ENCODE assay signal across 15 cellular contexts in the genomic region with DNA sequence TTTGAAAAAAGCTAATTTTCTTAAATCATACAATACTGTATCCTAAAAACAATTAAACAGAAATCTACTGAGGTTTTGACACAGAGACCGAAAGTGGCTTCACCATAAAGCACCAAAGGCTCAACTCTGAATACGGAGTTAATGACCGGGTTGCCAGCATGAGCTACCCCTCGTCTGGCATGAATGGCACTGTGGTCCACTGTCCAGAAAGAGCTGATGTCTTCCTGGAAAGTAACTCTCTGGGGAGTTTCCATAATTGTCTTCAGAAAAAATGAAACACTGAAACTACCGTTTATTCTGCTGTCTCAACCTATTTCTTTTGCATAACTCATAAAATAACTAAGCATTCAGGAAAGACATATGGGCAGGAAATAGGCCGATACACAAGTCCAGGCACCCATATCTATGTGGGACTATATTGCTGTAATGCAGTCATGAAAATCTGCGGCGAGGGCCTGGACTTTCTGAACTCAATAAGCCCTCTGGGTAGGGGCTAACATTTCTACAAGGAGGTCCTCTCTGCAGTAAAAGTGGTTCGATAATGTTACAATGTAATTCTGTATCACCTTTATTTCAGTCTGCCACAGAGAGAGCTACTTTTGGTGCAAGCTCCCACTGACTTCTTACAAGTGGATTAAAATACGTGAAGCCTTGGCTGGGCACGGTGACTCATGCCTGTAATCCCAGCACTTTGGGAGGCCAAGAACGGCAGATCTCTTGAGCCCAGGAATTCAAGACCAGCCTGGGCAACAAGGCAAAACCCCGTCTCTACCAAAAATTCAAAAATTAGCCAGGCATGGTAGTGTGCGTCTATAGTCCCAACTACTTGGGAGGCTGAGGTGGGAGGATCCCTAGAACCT. TPM values are rescaled to one million over a fixed set of nuclear protein-coding genes. Genes with fewer than 3 reads are reported as not detected.
DNase-seq lines count a peak whose midpoint lies in the region; ATAC-seq, FAIRE-seq and TF ChIP-seq lines count a peak whose summit lies in the region.
"Had no signal": no experiment of that assay in that cellular context is flagged by ENCODE, and none has a peak within 500 bp of the region (broad histone marks: within the 10 kb centered on the region; RNA-seq: fewer than 3 reads in every experiment).

No MANE protein-coding gene starts in this region.

- TF ChIP-seq CTCF in GM12864 (IDR thresholded peaks at IDR 0.05; ENCODE audit: low read depth, low read length, missing control alignments) (no peak), psoas muscle (IDR thresholded peaks at IDR 0.05) (no peak), type B pancreatic cell (conservative IDR thresholded peaks at IDR 0.05) (no peak), pancreas (IDR thresholded peaks at IDR 0.05) (no peak), testis (IDR thresholded peaks at IDR 0.05) (no peak)

- intact Hi-C loops in psoas muscle (cut with DNase I): loop anchor here (5.0 kb wide), 2 partner anchors 43 to 92 kb away; no protein-coding TSS in a partner anchor
- intact Hi-C loops in pancreas (cut with DNase I): no loop called here
- intact Hi-C loops in testis (cut with DNase I; ENCODE audit: low total_unique reads): no loop called here

- DNase-seq in GM12864 (ENCODE audit: low read depth) (no peak), psoas muscle (peak in 1 of 2 donors; percentile 57), type B pancreatic cell (ENCODE audit: extremely low spot score, unreplicated experiment) (no peak), pancreas (no peak), testis (no peak)
- no peak for DNase-seq in activated CD4-positive, alpha-beta memory T cell treated with anti-CD3 and anti-CD28 coated beads, Interleukin-2, amount 10 ng/mL, durations not matched to agents 7 days and 5 days
- no peak for DNase-seq in NK-92 treated with Interleukin-12 subunit alpha and Interleukin-12 subunit beta, amount 100 ng/mL, for 24 hours (lab: John Stamatoyannopoulos, UW)
- DNase-seq: COR-L47; effector CD8-positive, alpha-beta T cell; glutamatergic neuron; NCI-H146; NCI-H774; SHP77 treated with DMSO at 0.1 percent for 48 hours; thyroid gland had no signal

- peaks cover 13% of the 10 kb centered on the region for H3K36me3 Mint-ChIP-seq in activated CD4-positive, alpha-beta memory T cell treated with anti-CD3 and anti-CD28 coated beads, Interleukin-2, amount 10 ng/mL, durations not matched to agents 7 days and 5 days (ENCODE audit: low read depth)
- H3K36me3 Mint-ChIP-seq in type B pancreatic cell: peaks cover 4% of the 10 kb centered on the region

- peaks cover 46% of the 10 kb centered on the region for H3K4me1 Mint-ChIP-seq in activated CD4-positive, alpha-beta memory T cell treated with anti-CD3 and anti-CD28 coated beads, Interleukin-2, amount 10 ng/mL, durations not matched to agents 7 days and 5 days
- H3K4me1 Mint-ChIP-seq in type B pancreatic cell (ENCODE audit: unreplicated experiment): peaks cover 13% of the 10 kb centered on the region

- H3K27ac Mint-ChIP-seq in activated CD4-positive, alpha-beta memory T cell treated with anti-CD3 and anti-CD28 coated beads, Interleukin-2, amount 10 ng/mL, durations not matched to agents 7 days and 5 days: peak overlapping the region; percentile 56
- H3K27ac Mint-ChIP-seq in type B pancreatic cell: no peak overlapping the region

- H3K36me3 ChIP-seq in psoas muscle (ENCODE audit: insufficient read depth in 1 of 2, low read depth in 1 of 2) (no peaks in the 10 kb centered on the region), pancreas (no peaks in the 10 kb centered on the region), testis (ENCODE audit: low read depth, missing control alignments) (no peaks in the 10 kb centered on the region)
- H3K36me3 ChIP-seq: thyroid gland had no signal

- H3K9me3 ChIP-seq in psoas muscle: no peaks in the 10 kb centered on the region
- no peaks in the 10 kb centered on the region for H3K9me3 ChIP-seq in pancreas
- H3K9me3 ChIP-seq in testis: no peaks in the 10 kb centered on the region
- H3K9me3 ChIP-seq: thyroid gland had no signal

- no peak for FAIRE-seq in pancreas (lab: Jason Lieb, UNC)

- ATAC-seq in HG02870 (IDR thresholded peaks at IDR 0.05; ENCODE audit: unreplicated experiment): peak; percentile 56
- peak; percentile 44 to 79 (median 69) for ATAC-seq in psoas muscle
- ATAC-seq in pancreas: no peak

- CTCF ChIA-PET in activated CD4-positive, alpha-beta memory T cell treated with anti-CD3 and anti-CD28 coated beads, Interleukin-2, amount 10 ng/mL, durations not matched to agents 7 days and 5 days (lab: Charles Lee): interaction anchor here (0.9 to 1.4 kb wide), 5 partner anchors 10 to 184 kb away, joined by 3 to 5 read pairs (median 4); no protein-coding TSS in a partner anchor

- POLR2A ChIA-PET in activated CD4-positive, alpha-beta memory T cell treated with anti-CD3 and anti-CD28 coated beads, Interleukin-2, amount 10 ng/mL, durations not matched to agents 7 days and 5 days (lab: Charles Lee): interaction anchor here (0.9 to 1.8 kb wide), 4 partner anchors 9 to 52 kb away, joined by 3 to 7 read pairs (median 4); no protein-coding TSS in a partner anchor

- TF ChIP-seq POLR2A in testis (IDR thresholded peaks at IDR 0.05): no peak

- H3K27me3 ChIP-seq in psoas muscle (ENCODE audit: insufficient read depth in 3 of 3, low read length in 2 of 3): no peaks in the 10 kb centered on the region
- H3K27me3 ChIP-seq in pancreas: no peaks in the 10 kb centered on the region
- H3K27me3 ChIP-seq in testis: no peaks in the 10 kb centered on the region
- H3K27me3 ChIP-seq: thyroid gland had no signal

- no peaks in the 10 kb centered on the region for H3K9me3 Mint-ChIP-seq in activated CD4-positive, alpha-beta memory T cell treated with anti-CD3 and anti-CD28 coated beads, Interleukin-2, amount 10 ng/mL, durations not matched to agents 7 days and 5 days
- H3K9me3 Mint-ChIP-seq in type B pancreatic cell: no peaks in the 10 kb centered on the region

- no peaks in the 10 kb centered on the region for H3K27me3 Mint-ChIP-seq in activated CD4-positive, alpha-beta memory T cell treated with anti-CD3 and anti-CD28 coated beads, Interleukin-2, amount 10 ng/mL, durations not matched to agents 7 days and 5 days
- no peaks in the 10 kb centered on the region for H3K27me3 Mint-ChIP-seq in type B pancreatic cell

- 46 to 63% (median 47%) methylated on average over 14 of the region's 14 CpGs for WGBS in psoas muscle, 3 donors
- WGBS in pancreas, 2 donors: 89 to 90% methylated on average over 14 of the region's 14 CpGs
- 77 to 82% methylated on average over 14 of the region's 14 CpGs for WGBS in testis, 2 donors

- H3K27ac ChIP-seq in psoas muscle: peak overlapping the region; percentile 77
- no peak overlapping the region for H3K27ac ChIP-seq in pancreas
- no peak overlapping the region for H3K27ac ChIP-seq in testis
- H3K27ac ChIP-seq: thyroid gland had no signal

- no peak overlapping the region for H3K4me3 Mint-ChIP-seq in activated CD4-positive, alpha-beta memory T cell treated with anti-CD3 and anti-CD28 coated beads, Interleukin-2, amount 10 ng/mL, durations not matched to agents 7 days and 5 days
- H3K4me3 Mint-ChIP-seq in type B pancreatic cell: no peak overlapping the region

- H3K4me3 ChIP-seq in GM12864 (ENCODE audit: low read depth, low read length) (peak overlapping the region; percentile 0; the same call in 1 of the 2 replicates), psoas muscle (no peak overlapping the region), pancreas (no peak overlapping the region), testis (no peak overlapping the region)
- H3K4me3 ChIP-seq: thyroid gland had no signal

- peaks cover 59% of the 10 kb centered on the region for H3K4me1 ChIP-seq in psoas muscle
- no peaks in the 10 kb centered on the region for H3K4me1 ChIP-seq in pancreas
- no peaks in the 10 kb centered on the region for H3K4me1 ChIP-seq in testis

RNA-seq across cellular contexts. Expression of gene ANKH, which starts 52.4 kb away (rescaled TPM):
- total RNA-seq in activated CD4-positive, alpha-beta memory T cell treated with anti-CD3 and anti-CD28 coated beads, Interleukin-2, amount 10 ng/mL, durations not matched to agents 7 days and 5 days: 10 to 100 TPM; 83.7 to 87.0 TPM
- total RNA-seq in psoas muscle: 10 to 100 TPM; 63.0 to 92.8 (median 76.8) TPM
- 10 to 100 TPM; 24.0 to 60.6 (median 37.8) TPM for polyA plus RNA-seq in psoas muscle
- total RNA-seq in type B pancreatic cell (ENCODE audit: low replicate concordance): 37.3 and 41.1 TPM in 2 replicates
- 10 to 100 TPM; 26.9 to 48.6 (median 40.3) TPM for total RNA-seq in pancreas
- 10 to 100 TPM; 11.8 to 36.0 TPM for polyA plus RNA-seq in pancreas
- total RNA-seq in testis: 10 to 100 TPM; 14.3 to 16.2 TPM
- 15.8 TPM for polyA plus RNA-seq in testis (ENCODE audit: insufficient read depth, low read depth, low replicate concordance)

Comparison
In these comparisons a context has a peak if more than half of its experiments do, and no peak if none do; other contexts are left out.
1. ATAC-seq: peak in HG02870 (single experiment) and psoas muscle (4 of 4); none in pancreas (0 of 4).
2. intact Hi-C loops: an anchor here in psoas muscle (5.0 kb wide); none called in pancreas and testis.